Comparison of ENCODE assay signal across 23 cellular contexts in the genomic region with DNA sequence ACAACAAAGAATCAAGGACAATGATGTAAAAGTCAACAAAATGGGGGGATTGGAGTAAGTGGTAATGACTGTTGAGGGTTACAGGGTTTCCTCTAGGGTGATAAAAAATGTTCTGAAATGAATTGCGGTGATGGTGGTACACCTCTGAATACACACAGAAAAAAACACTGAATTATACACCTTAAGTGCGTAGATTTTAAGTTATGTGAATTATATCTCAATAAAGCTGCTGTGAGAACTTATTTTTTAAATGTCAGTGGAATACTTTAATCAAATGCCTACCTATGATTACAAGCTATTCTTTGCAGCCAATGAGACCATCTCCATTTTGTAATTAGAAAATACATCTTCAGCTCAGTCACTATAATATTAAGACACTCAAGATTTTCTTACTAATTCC. TPM values are rescaled to one million over a fixed set of nuclear protein-coding genes. Genes with fewer than 3 reads are reported as not detected.
"Had no signal": no experiment of that assay in that cellular context is flagged by ENCODE, and none has a peak within 500 bp of the region (broad histone marks: within the 10 kb centered on the region; RNA-seq: fewer than 3 reads in every experiment).

No MANE protein-coding gene starts in this region.

- DNase-seq: activated CD4-positive, alpha-beta T cell treated with anti-CD3 and anti-CD28 coated beads, Interleukin-2, amount 10 ng/mL, durations not matched to agents 7 days and 5 days; activated CD4-positive, CD25-positive, alpha-beta regulatory T cell treated with anti-CD3 and anti-CD28 coated beads, Interleukin-2, amount 50 U/mL, for 72 hours; activated CD8-positive, alpha-beta memory T cell treated with anti-CD3 and anti-CD28 coated beads, Interleukin-2, amount 10 ng/mL, durations not matched to agents 7 days and 5 days; activated CD8-positive, alpha-beta T cell treated with anti-CD3 and anti-CD28 coated beads for 36 hours; activated effector memory CD4-positive, alpha-beta T cell treated with anti-CD3 and anti-CD28 coated beads, Interleukin-2, amount 50 U/mL, for 16 hours; activated naive CD4-positive, alpha-beta T cell treated with anti-CD3 and anti-CD28 coated beads, Interleukin-2, amount 10 ng/mL, durations not matched to agents 7 days and 5 days; activated T-cell treated with anti-CD3 and anti-CD28 coated beads for 4 hours; caudate nucleus; effector memory CD4-positive, alpha-beta T cell; heart left ventricle; left cardiac atrium; occipital lobe; stimulated activated CD4-positive, alpha-beta T cell treated with anti-CD3 and anti-CD28 coated beads, Interleukin-12 subunit alpha, Interleukin-12 subunit beta, amount 100 ng/mL, for 4 hours; T-helper 1 cell; transverse colon; WERI-Rb-1 had no signal

- H3K27ac ChIP-seq: prostate gland, WERI-Rb-1 had no signal

- H3K4me3 ChIP-seq: heart left ventricle, prostate gland, transverse colon had no signal

- ATAC-seq: activated CD8-positive, alpha-beta memory T cell treated with anti-CD3 and anti-CD28 coated beads, Interleukin-2, amount 10 ng/mL, durations not matched to agents 7 days and 5 days; activated CD8-positive, alpha-beta T cell treated with anti-CD3 and anti-CD28 coated beads for 36 hours; esophagus mucosa; heart left ventricle; left cardiac atrium; stimulated activated memory B cell treated with anti-CD40 and anti-IgM and Interleukin-4, amounts not matched to agents 10 μg/mL and 1 μg/mL and 100 μg/mL, for 72 hours had no signal

- H3K4me3 Mint-ChIP-seq: activated CD4-positive, alpha-beta T cell treated with anti-CD3 and anti-CD28 coated beads, Interleukin-2, amount 10 ng/mL, durations not matched to agents 7 days and 5 days; activated CD8-positive, alpha-beta memory T cell treated with anti-CD3 and anti-CD28 coated beads, Interleukin-2, amount 10 ng/mL, durations not matched to agents 7 days and 5 days; activated CD8-positive, alpha-beta T cell treated with anti-CD3 and anti-CD28 coated beads for 36 hours; activated naive CD4-positive, alpha-beta T cell treated with anti-CD3 and anti-CD28 coated beads, Interleukin-2, amount 10 ng/mL, durations not matched to agents 7 days and 5 days; brain; stimulated activated memory B cell treated with anti-CD40 and anti-IgM and Interleukin-4, amounts not matched to agents 10 μg/mL and 1 μg/mL and 100 μg/mL, for 72 hours had no signal

- H3K36me3 Mint-ChIP-seq: activated CD8-positive, alpha-beta memory T cell treated with anti-CD3 and anti-CD28 coated beads, Interleukin-2, amount 10 ng/mL, durations not matched to agents 7 days and 5 days; activated naive CD4-positive, alpha-beta T cell treated with anti-CD3 and anti-CD28 coated beads, Interleukin-2, amount 10 ng/mL, durations not matched to agents 7 days and 5 days had no signal

- H3K27me3 Mint-ChIP-seq: activated CD8-positive, alpha-beta memory T cell treated with anti-CD3 and anti-CD28 coated beads, Interleukin-2, amount 10 ng/mL, durations not matched to agents 7 days and 5 days; activated naive CD4-positive, alpha-beta T cell treated with anti-CD3 and anti-CD28 coated beads, Interleukin-2, amount 10 ng/mL, durations not matched to agents 7 days and 5 days; brain; stimulated activated memory B cell treated with anti-CD40 and anti-IgM and Interleukin-4, amounts not matched to agents 10 μg/mL and 1 μg/mL and 100 μg/mL, for 72 hours had no signal

- H3K9me3 ChIP-seq: heart left ventricle, prostate gland, transverse colon had no signal

- H3K27ac Mint-ChIP-seq: activated CD4-positive, alpha-beta T cell treated with anti-CD3 and anti-CD28 coated beads, Interleukin-2, amount 10 ng/mL, durations not matched to agents 7 days and 5 days; activated CD8-positive, alpha-beta memory T cell treated with anti-CD3 and anti-CD28 coated beads, Interleukin-2, amount 10 ng/mL, durations not matched to agents 7 days and 5 days; activated CD8-positive, alpha-beta T cell treated with anti-CD3 and anti-CD28 coated beads for 36 hours; activated naive CD4-positive, alpha-beta T cell treated with anti-CD3 and anti-CD28 coated beads, Interleukin-2, amount 10 ng/mL, durations not matched to agents 7 days and 5 days; stimulated activated memory B cell treated with anti-CD40 and anti-IgM and Interleukin-4, amounts not matched to agents 10 μg/mL and 1 μg/mL and 100 μg/mL, for 72 hours had no signal

- H3K36me3 ChIP-seq: heart left ventricle, prostate gland, transverse colon had no signal

- FAIRE-seq: endothelial cell of umbilical vein, TTC549, urothelium cell line had no signal

- H3K9me3 Mint-ChIP-seq: activated CD4-positive, alpha-beta T cell treated with anti-CD3 and anti-CD28 coated beads, Interleukin-2, amount 10 ng/mL, durations not matched to agents 7 days and 5 days; activated naive CD4-positive, alpha-beta T cell treated with anti-CD3 and anti-CD28 coated beads, Interleukin-2, amount 10 ng/mL, durations not matched to agents 7 days and 5 days; stimulated activated memory B cell treated with anti-CD40 and anti-IgM and Interleukin-4, amounts not matched to agents 10 μg/mL and 1 μg/mL and 100 μg/mL, for 72 hours had no signal

- H3K4me1 Mint-ChIP-seq: activated CD4-positive, alpha-beta T cell treated with anti-CD3 and anti-CD28 coated beads, Interleukin-2, amount 10 ng/mL, durations not matched to agents 7 days and 5 days; activated CD8-positive, alpha-beta memory T cell treated with anti-CD3 and anti-CD28 coated beads, Interleukin-2, amount 10 ng/mL, durations not matched to agents 7 days and 5 days; activated naive CD4-positive, alpha-beta T cell treated with anti-CD3 and anti-CD28 coated beads, Interleukin-2, amount 10 ng/mL, durations not matched to agents 7 days and 5 days had no signal

- H3K4me1 ChIP-seq: prostate gland had no signal

- H3K27me3 ChIP-seq: heart left ventricle, transverse colon had no signal

RNA-seq across cellular contexts. Expression of gene ZNF608, which starts 53.5 kb away (rescaled TPM):
- total RNA-seq: activated CD4-positive, alpha-beta T cell treated with anti-CD3 and anti-CD28 coated beads, Interleukin-2, amount 10 ng/mL, durations not matched to agents 7 days and 5 days; activated CD8-positive, alpha-beta memory T cell treated with anti-CD3 and anti-CD28 coated beads, Interleukin-2, amount 10 ng/mL, durations not matched to agents 7 days and 5 days; activated CD8-positive, alpha-beta T cell treated with anti-CD3 and anti-CD28 coated beads for 36 hours had no signal
